In the genomic region with DNA sequence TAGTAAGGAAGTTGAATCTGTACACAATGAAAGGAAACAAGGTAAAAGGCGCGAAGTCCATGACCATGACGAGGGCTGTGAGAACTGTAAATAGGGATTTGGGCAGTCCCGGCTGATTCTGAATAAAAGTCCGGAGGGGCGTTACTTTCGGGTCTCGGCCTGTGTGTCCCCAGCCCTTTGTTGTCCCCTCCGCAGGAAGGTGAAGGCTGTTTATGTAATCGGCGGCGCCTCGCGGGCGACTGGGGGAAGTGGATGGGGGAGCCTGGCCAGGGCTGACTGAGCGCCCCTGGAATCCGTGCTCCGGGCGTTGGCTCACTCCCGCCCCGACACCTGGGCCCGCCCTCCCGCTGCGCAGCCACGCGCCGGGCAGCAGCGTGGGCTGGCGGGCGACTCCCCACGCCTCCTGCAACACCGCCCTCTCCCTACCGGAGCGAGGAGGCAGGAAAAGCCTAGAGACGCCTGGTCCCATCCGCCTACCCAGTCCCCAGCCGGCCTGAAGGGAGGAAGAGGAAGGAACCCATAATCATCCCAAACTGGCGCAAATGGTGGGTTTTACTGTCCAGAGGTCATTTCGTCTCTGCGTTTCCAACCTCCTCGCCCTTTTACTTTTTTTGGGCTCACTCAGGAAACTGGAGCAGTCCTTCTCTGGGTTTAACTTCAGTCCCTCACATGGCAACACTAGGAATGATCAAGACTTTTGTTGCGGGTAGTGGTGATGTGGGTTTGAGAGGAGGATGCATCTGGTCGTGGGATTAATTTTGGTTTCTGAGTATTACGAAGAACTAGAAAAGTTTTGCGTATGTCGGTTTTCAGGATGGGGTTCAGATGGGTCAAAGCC, we compare ENCODE assay signal across 1 cellular context.
A peak's percentile ranks its signal among the peaks of the same experiment; 100 is the strongest.
TF ChIP-seq lines count a peak whose summit lies in the region.

No MANE protein-coding gene starts in this region.

TF ChIP-seq in HepG2, 621 proteins besides CTCF, POLR2A, EP300 and RAD21 (continued from another document):
- TF ChIP-seq FOXA1 (IDR thresholded peaks at IDR 0.05) = 0 out of 2 replicates have a peak, but pooled peaks have one; percentile 20
- TF ChIP-seq FOXA1 (CRISPR knock-in tag; IDR thresholded peaks at IDR 0.05) = peak; percentile 76; the same call in 1 of the 2 replicates
- peak; percentile 92 for TF ChIP-seq RXRB (CRISPR knock-in tag; IDR thresholded peaks at IDR 0.05; ENCODE audit: borderline replicate concordance)
- no peak for TF ChIP-seq SALL2 (CRISPR knock-in tag; IDR thresholded peaks at IDR 0.05)
- peak; percentile 80; the same call in 1 of the 2 replicates for TF ChIP-seq DMAP1 (CRISPR knock-in tag; IDR thresholded peaks at IDR 0.05)
- peak in 1 of 2 experiments; percentile 79; a peak in 1 of 4 replicates for TF ChIP-seq KLF16 (CRISPR knock-in tag; IDR thresholded peaks at IDR 0.05)
- TF ChIP-seq ZNF883 (CRISPR knock-in tag; IDR thresholded peaks at IDR 0.05; ENCODE audit: not compliant biosample characterization) = peak; percentile 85
- TF ChIP-seq ATF7 (IDR thresholded peaks at IDR 0.05) = no peak
- no peak for TF ChIP-seq ATF7 (CRISPR knock-in tag; IDR thresholded peaks at IDR 0.05)
- no peak for TF ChIP-seq ZBTB21 (CRISPR knock-in tag; IDR thresholded peaks at IDR 0.05)
- TF ChIP-seq ZNF670 (CRISPR knock-in tag; IDR thresholded peaks at IDR 0.05; ENCODE audit: borderline replicate concordance) = no peak
- TF ChIP-seq ISL2 (CRISPR knock-in tag; IDR thresholded peaks at IDR 0.05) = peak; percentile 68; the same call in 1 of the 2 replicates
- TF ChIP-seq ZNF207 (IDR thresholded peaks at IDR 0.05; ENCODE audit: borderline replicate concordance) = no peak
- TF ChIP-seq, protein P1, sequence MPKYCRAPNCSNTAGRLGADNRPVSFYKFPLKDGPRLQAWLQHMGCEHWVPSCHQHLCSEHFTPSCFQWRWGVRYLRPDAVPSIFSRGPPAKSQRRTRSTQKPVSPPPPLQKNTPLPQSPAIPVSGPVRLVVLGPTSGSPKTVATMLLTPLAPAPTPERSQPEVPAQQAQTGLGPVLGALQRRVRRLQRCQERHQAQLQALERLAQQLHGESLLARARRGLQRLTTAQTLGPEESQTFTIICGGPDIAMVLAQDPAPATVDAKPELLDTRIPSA (CRISPR knock-in tag; IDR thresholded peaks at IDR 0.05; ENCODE audit: borderline replicate concordance) = no peak
- TF ChIP-seq, protein P2, sequence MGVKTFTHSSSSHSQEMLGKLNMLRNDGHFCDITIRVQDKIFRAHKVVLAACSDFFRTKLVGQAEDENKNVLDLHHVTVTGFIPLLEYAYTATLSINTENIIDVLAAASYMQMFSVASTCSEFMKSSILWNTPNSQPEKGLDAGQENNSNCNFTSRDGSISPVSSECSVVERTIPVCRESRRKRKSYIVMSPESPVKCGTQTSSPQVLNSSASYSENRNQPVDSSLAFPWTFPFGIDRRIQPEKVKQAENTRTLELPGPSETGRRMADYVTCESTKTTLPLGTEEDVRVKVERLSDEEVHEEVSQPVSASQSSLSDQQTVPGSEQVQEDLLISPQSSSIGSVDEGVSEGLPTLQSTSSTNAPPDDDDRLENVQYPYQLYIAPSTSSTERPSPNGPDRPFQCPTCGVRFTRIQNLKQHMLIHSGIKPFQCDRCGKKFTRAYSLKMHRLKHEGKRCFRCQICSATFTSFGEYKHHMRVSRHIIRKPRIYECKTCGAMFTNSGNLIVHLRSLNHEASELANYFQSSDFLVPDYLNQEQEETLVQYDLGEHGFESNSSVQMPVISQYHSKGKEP (CRISPR knock-in tag; IDR thresholded peaks at IDR 0.05) = no peak
- TF ChIP-seq, protein P3, sequence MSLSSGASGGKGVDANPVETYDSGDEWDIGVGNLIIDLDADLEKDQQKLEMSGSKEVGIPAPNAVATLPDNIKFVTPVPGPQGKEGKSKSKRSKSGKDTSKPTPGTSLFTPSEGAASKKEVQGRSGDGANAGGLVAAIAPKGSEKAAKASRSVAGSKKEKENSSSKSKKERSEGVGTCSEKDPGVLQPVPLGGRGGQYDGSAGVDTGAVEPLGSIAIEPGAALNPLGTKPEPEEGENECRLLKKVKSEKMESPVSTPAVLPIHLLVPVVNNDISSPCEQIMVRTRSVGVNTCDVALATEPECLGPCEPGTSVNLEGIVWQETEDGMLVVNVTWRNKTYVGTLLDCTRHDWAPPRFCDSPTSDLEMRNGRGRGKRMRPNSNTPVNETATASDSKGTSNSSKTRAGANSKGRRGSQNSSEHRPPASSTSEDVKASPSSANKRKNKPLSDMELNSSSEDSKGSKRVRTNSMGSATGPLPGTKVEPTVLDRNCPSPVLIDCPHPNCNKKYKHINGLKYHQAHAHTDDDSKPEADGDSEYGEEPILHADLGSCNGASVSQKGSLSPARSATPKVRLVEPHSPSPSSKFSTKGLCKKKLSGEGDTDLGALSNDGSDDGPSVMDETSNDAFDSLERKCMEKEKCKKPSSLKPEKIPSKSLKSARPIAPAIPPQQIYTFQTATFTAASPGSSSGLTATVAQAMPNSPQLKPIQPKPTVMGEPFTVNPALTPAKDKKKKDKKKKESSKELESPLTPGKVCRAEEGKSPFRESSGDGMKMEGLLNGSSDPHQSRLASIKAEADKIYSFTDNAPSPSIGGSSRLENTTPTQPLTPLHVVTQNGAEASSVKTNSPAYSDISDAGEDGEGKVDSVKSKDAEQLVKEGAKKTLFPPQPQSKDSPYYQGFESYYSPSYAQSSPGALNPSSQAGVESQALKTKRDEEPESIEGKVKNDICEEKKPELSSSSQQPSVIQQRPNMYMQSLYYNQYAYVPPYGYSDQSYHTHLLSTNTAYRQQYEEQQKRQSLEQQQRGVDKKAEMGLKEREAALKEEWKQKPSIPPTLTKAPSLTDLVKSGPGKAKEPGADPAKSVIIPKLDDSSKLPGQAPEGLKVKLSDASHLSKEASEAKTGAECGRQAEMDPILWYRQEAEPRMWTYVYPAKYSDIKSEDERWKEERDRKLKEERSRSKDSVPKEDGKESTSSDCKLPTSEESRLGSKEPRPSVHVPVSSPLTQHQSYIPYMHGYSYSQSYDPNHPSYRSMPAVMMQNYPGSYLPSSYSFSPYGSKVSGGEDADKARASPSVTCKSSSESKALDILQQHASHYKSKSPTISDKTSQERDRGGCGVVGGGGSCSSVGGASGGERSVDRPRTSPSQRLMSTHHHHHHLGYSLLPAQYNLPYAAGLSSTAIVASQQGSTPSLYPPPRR (CRISPR knock-in tag; IDR thresholded peaks at IDR 0.05; ENCODE audit: borderline replicate concordance) = peak; percentile 87
- peak; percentile 86 for TF ChIP-seq RXRA (CRISPR knock-in tag; IDR thresholded peaks at IDR 0.05)
- no peak for TF ChIP-seq RBM22 (optimal IDR thresholded peaks at IDR 0.05; ENCODE audit: low read length)
- no peak for TF ChIP-seq KLF15 (CRISPR knock-in tag; IDR thresholded peaks at IDR 0.05; ENCODE audit: borderline replicate concordance)
- TF ChIP-seq NFE2 (CRISPR knock-in tag; IDR thresholded peaks at IDR 0.05) = no peak
- TF ChIP-seq, protein P4, sequence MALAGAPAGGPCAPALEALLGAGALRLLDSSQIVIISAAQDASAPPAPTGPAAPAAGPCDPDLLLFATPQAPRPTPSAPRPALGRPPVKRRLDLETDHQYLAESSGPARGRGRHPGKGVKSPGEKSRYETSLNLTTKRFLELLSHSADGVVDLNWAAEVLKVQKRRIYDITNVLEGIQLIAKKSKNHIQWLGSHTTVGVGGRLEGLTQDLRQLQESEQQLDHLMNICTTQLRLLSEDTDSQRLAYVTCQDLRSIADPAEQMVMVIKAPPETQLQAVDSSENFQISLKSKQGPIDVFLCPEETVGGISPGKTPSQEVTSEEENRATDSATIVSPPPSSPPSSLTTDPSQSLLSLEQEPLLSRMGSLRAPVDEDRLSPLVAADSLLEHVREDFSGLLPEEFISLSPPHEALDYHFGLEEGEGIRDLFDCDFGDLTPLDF (CRISPR knock-in tag; IDR thresholded peaks at IDR 0.05) = no peak; the same call in 1 of the 2 replicates
- no peak for TF ChIP-seq ZNF777 (CRISPR knock-in tag; IDR thresholded peaks at IDR 0.05)
- TF ChIP-seq ZNF335 (CRISPR knock-in tag; IDR thresholded peaks at IDR 0.05) = peak; percentile 62; the same call in 1 of the 2 replicates
- no peak for TF ChIP-seq SCMH1 (CRISPR knock-in tag; IDR thresholded peaks at IDR 0.05; ENCODE audit: borderline replicate concordance)
- TF ChIP-seq CEBPG (CRISPR knock-in tag; IDR thresholded peaks at IDR 0.05) = peak; percentile 75
- no peak for TF ChIP-seq ZNF616 (CRISPR knock-in tag; IDR thresholded peaks at IDR 0.05; ENCODE audit: low read depth)
- peak; percentile 80; the same call in 1 of the 2 replicates for TF ChIP-seq FOXK1 (CRISPR knock-in tag; IDR thresholded peaks at IDR 0.05; ENCODE audit: borderline replicate concordance, low read depth)
- no peak for TF ChIP-seq ZNF30 (CRISPR knock-in tag; IDR thresholded peaks at IDR 0.05)
- peak; percentile 74; the same call in 1 of the 2 replicates for TF ChIP-seq ZKSCAN8 (CRISPR knock-in tag; IDR thresholded peaks at IDR 0.05; ENCODE audit: borderline replicate concordance)
- TF ChIP-seq MBNL3 (CRISPR knock-in tag; conservative IDR thresholded peaks at IDR 0.05) = no peak
- TF ChIP-seq, protein P5, sequence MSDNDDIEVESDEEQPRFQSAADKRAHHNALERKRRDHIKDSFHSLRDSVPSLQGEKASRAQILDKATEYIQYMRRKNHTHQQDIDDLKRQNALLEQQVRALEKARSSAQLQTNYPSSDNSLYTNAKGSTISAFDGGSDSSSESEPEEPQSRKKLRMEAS (IDR thresholded peaks at IDR 0.05) = peak; percentile 94
- no peak for TF ChIP-seq ZNF20 (CRISPR knock-in tag; IDR thresholded peaks at IDR 0.05)
- TF ChIP-seq GPN1 (CRISPR knock-in tag; IDR thresholded peaks at IDR 0.05; ENCODE audit: borderline replicate concordance) = no peak
- no peak for TF ChIP-seq CHD2 (IDR thresholded peaks at IDR 0.05; ENCODE audit: low read depth, low read length)
- peak; percentile 86 for TF ChIP-seq FOXJ3 (CRISPR knock-in tag; IDR thresholded peaks at IDR 0.05; ENCODE audit: borderline replicate concordance)
- peak; percentile 34; the same call in 1 of the 2 replicates for TF ChIP-seq ZNF451 (CRISPR knock-in tag; IDR thresholded peaks at IDR 0.05)
- TF ChIP-seq KDM4B (CRISPR knock-in tag; IDR thresholded peaks at IDR 0.05) = no peak
- TF ChIP-seq, protein P6, sequence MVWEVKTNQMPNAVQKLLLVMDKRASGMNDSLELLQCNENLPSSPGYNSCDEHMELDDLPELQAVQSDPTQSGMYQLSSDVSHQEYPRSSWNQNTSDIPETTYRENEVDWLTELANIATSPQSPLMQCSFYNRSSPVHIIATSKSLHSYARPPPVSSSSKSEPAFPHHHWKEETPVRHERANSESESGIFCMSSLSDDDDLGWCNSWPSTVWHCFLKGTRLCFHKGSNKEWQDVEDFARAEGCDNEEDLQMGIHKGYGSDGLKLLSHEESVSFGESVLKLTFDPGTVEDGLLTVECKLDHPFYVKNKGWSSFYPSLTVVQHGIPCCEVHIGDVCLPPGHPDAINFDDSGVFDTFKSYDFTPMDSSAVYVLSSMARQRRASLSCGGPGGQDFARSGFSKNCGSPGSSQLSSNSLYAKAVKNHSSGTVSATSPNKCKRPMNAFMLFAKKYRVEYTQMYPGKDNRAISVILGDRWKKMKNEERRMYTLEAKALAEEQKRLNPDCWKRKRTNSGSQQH (CRISPR knock-in tag; IDR thresholded peaks at IDR 0.05; ENCODE audit: low read depth) = peak; percentile 56; the same call in 1 of the 2 replicates
- TF ChIP-seq, protein P7, sequence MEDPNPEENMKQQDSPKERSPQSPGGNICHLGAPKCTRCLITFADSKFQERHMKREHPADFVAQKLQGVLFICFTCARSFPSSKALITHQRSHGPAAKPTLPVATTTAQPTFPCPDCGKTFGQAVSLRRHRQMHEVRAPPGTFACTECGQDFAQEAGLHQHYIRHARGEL (CRISPR knock-in tag; IDR thresholded peaks at IDR 0.05) = no peak
- TF ChIP-seq ZNF232 (CRISPR knock-in tag; IDR thresholded peaks at IDR 0.05; ENCODE audit: borderline replicate concordance) = peak; percentile 71; the same call in 1 of the 2 replicates
- TF ChIP-seq RFX1 (IDR thresholded peaks at IDR 0.05) = no peak
- TF ChIP-seq, protein P8, sequence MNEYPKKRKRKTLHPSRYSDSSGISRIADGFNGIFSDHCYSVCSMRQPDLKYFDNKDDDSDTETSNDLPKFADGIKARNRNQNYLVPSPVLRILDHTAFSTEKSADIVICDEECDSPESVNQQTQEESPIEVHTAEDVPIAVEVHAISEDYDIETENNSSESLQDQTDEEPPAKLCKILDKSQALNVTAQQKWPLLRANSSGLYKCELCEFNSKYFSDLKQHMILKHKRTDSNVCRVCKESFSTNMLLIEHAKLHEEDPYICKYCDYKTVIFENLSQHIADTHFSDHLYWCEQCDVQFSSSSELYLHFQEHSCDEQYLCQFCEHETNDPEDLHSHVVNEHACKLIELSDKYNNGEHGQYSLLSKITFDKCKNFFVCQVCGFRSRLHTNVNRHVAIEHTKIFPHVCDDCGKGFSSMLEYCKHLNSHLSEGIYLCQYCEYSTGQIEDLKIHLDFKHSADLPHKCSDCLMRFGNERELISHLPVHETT (CRISPR knock-in tag; conservative IDR thresholded peaks at IDR 0.05) = peak; percentile 57; the same call in 1 of the 2 replicates
- TF ChIP-seq ZNF781 (CRISPR knock-in tag; IDR thresholded peaks at IDR 0.05; ENCODE audit: borderline replicate concordance, not compliant biosample characterization) = no peak
- TF ChIP-seq PHB2 (IDR thresholded peaks at IDR 0.05; ENCODE audit: partially characterized antibody) = no peak
- TF ChIP-seq ZBTB38 (CRISPR knock-in tag; IDR thresholded peaks at IDR 0.05) = peak; percentile 88
- TF ChIP-seq ATRX (CRISPR knock-in tag; IDR thresholded peaks at IDR 0.05; ENCODE audit: borderline replicate concordance) = no peak
- TF ChIP-seq, protein P9, sequence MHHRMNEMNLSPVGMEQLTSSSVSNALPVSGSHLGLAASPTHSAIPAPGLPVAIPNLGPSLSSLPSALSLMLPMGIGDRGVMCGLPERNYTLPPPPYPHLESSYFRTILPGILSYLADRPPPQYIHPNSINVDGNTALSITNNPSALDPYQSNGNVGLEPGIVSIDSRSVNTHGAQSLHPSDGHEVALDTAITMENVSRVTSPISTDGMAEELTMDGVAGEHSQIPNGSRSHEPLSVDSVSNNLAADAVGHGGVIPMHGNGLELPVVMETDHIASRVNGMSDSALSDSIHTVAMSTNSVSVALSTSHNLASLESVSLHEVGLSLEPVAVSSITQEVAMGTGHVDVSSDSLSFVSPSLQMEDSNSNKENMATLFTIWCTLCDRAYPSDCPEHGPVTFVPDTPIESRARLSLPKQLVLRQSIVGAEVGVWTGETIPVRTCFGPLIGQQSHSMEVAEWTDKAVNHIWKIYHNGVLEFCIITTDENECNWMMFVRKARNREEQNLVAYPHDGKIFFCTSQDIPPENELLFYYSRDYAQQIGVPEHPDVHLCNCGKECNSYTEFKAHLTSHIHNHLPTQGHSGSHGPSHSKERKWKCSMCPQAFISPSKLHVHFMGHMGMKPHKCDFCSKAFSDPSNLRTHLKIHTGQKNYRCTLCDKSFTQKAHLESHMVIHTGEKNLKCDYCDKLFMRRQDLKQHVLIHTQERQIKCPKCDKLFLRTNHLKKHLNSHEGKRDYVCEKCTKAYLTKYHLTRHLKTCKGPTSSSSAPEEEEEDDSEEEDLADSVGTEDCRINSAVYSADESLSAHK (CRISPR knock-in tag; IDR thresholded peaks at IDR 0.05; ENCODE audit: borderline replicate concordance) = no peak
- TF ChIP-seq JUN (CRISPR knock-in tag; IDR thresholded peaks at IDR 0.05) = peak; percentile 67; the same call in 1 of the 2 replicates
- peak; percentile 81 for TF ChIP-seq IKZF4 (CRISPR knock-in tag; IDR thresholded peaks at IDR 0.05; ENCODE audit: borderline replicate concordance, low read depth, not compliant biosample characterization)
- TF ChIP-seq ZNF557 (CRISPR knock-in tag; IDR thresholded peaks at IDR 0.05) = no peak
- peak; percentile 90 for TF ChIP-seq MED1 (CRISPR knock-in tag; IDR thresholded peaks at IDR 0.05)
- no peak for TF ChIP-seq SP140L (CRISPR knock-in tag; IDR thresholded peaks at IDR 0.05; ENCODE audit: borderline replicate concordance)
